13 cellular contexts compared by ENCODE assay signal in genomic region chrX:154729439-154729838, GRCh38. TPM values are rescaled to one million over a fixed set of nuclear protein-coding genes. Genes with fewer than 3 reads are reported as not detected.
DNase-seq lines count a peak whose midpoint lies in the region; ATAC-seq and TF ChIP-seq lines count a peak whose summit lies in the region.
"Had no signal": no experiment of that assay in that cellular context is flagged by ENCODE, and none has a peak within 500 bp of the region (broad histone marks: within the 10 kb centered on the region; RNA-seq: fewer than 3 reads in every experiment).

No MANE protein-coding gene starts in this region.

- peaks cover 84% of the 10 kb centered on the region for H3K4me1 Mint-ChIP-seq in activated naive CD8-positive, alpha-beta T cell treated with anti-CD3 and anti-CD28 coated beads for 36 hours

- no peak overlapping the region; the same call in 1 of the 2 replicates for H4K5ac ChIP-seq in IMR-90 (ENCODE audit: low read depth, low read length)

- no peaks in the 10 kb centered on the region for H3K9me3 Mint-ChIP-seq in activated naive CD8-positive, alpha-beta T cell treated with anti-CD3 and anti-CD28 coated beads for 36 hours
- H3K9me3 Mint-ChIP-seq: naive B cell had no signal

- no peak overlapping the region for H2BK15ac ChIP-seq in IMR-90 (ENCODE audit: low read depth, low read length)

- H3K9me1 ChIP-seq in IMR-90 (ENCODE audit: insufficient read depth, low read length): peaks cover 15% of the 10 kb centered on the region; the same call in 1 of the 2 replicates

- no peak overlapping the region for H3K14ac ChIP-seq in IMR-90 (replicated peaks; ENCODE audit: low read depth, low read length)

- 0 out of 2 replicates have a peak overlapping the region, but pooled peaks have one; percentile 40 for H3K23ac ChIP-seq in IMR-90 (ENCODE audit: low read depth, low read length)

- H2BK20ac ChIP-seq in IMR-90 (ENCODE audit: low read depth, low read length): no peak overlapping the region

- H3K79me1 ChIP-seq in IMR-90 (ENCODE audit: low read depth in 1 of 2, low read length in 2 of 2): peaks cover 0 to under 1% of the 10 kb centered on the region in 2 experiments; a peak in 1 of 4 replicates

- peak overlapping the region; percentile 23 for H3K27ac Mint-ChIP-seq in activated naive CD8-positive, alpha-beta T cell treated with anti-CD3 and anti-CD28 coated beads for 36 hours

- H3K9ac ChIP-seq in IMR-90 (ENCODE audit: low read depth, low read length): no peak overlapping the region

- no peak for TF ChIP-seq POLR2A in IMR-90 (IDR thresholded peaks at IDR 0.05; ENCODE audit: low read depth, low read length)
- TF ChIP-seq POLR2A in stomach (IDR thresholded peaks at IDR 0.05): no peak

- no peaks in the 10 kb centered on the region for H3K36me3 ChIP-seq in IMR-90 (ENCODE audit: control insufficient read depth, insufficient read depth, low read length)
- H3K36me3 ChIP-seq in right atrium auricular region: no peaks in the 10 kb centered on the region
- no peaks in the 10 kb centered on the region for H3K36me3 ChIP-seq in stomach

- TF ChIP-seq EP300 in stomach (IDR thresholded peaks at IDR 0.05): no peak

- no peak overlapping the region for H3K56ac ChIP-seq in IMR-90 (ENCODE audit: extremely low read depth, insufficient read depth, low read length)

- TF ChIP-seq CTCF in IMR-90 (conservative IDR thresholded peaks at IDR 0.05; ENCODE audit: low read depth, low read length): no peak
- TF ChIP-seq CTCF in right atrium auricular region (IDR thresholded peaks at IDR 0.05): no peak
- no peak for TF ChIP-seq CTCF in stomach (IDR thresholded peaks at IDR 0.05)

- POLR2A ChIA-PET in IMR-90 (lab: Charles Lee; ENCODE audit: unreplicated experiment): no interaction called here

- TF ChIP-seq RAD21 in IMR-90 (IDR thresholded peaks at IDR 0.05; ENCODE audit: low read length): no peak

- DNase-seq in IMR-90 (no peak), right atrium auricular region (ENCODE audit: low spot score) (no peak), stomach (no peak)
- DNase-seq in activated naive CD8-positive, alpha-beta T cell treated with anti-CD3 and anti-CD28 coated beads for 36 hours: no peak
- no peak for DNase-seq in stimulated activated CD4-positive, alpha-beta T cell treated with anti-CD3 and anti-CD28 coated beads, Interleukin-4, amount 100 ng/mL, for 24 hours
- DNase-seq in stimulated activated CD4-positive, alpha-beta T cell treated with anti-CD3 and anti-CD28 coated beads, Interleukin-12 subunit alpha, Interleukin-12 subunit beta, amount 100 ng/mL, for 4 hours: no peak
- no peak for DNase-seq in stimulated activated CD4-positive, alpha-beta T cell treated with anti-CD3 and anti-CD28 coated beads, Interleukin-2, amount 100 ng/mL, for 48 hours
- DNase-seq: MM.1S, naive B cell, NCI-H446 had no signal

- 0 out of 2 replicates have a peak overlapping the region, but pooled peaks have one; percentile 14 for H3K18ac ChIP-seq in IMR-90 (ENCODE audit: low read depth, low read length)

- intact Hi-C loops in IMR-90 (cut with micrococcal nuclease): no loop called here
- intact Hi-C loops in stomach (cut with DNase I; ENCODE audit: low total_unique reads): no loop called here

- ATAC-seq in IMR-90 (ENCODE audit: low read depth): no peak
- ATAC-seq in GM18517 (IDR thresholded peaks at IDR 0.05; ENCODE audit: unreplicated experiment): no peak

- in situ Hi-C loops in IMR-90 (cut with MboI; ENCODE audit: low sequenced_read_pairs): loop anchor here (25.0 kb wide), 1 partner anchor 142 kb away; the partner anchor contains the start of gene CTAG1A

- H3K27ac ChIP-seq in IMR-90 (ENCODE audit: insufficient read depth, low read length): no peak overlapping the region
- peak overlapping the region; percentile 52 to 82 for H3K27ac ChIP-seq in right atrium auricular region
- peak overlapping the region in 4 of 5 donors; percentile 52 to 86 (median 80) for H3K27ac ChIP-seq in stomach
- H3K27ac ChIP-seq: epithelial cell of prostate, HL-60 had no signal

- 53% methylated on average over 2 of the region's 3 CpGs; no CpG with 5 or more reads in 1 of the 2 experiments for WGBS in IMR-90 (ENCODE audit: extremely low coverage in 2 of 2, insufficient read length in 1 of 2), 2 experiments
- WGBS in stomach, 5 donors: 58 to 75% (median 67%) methylated on average over 3 of the region's 3 CpGs

- no peak overlapping the region for H3K4me3 Mint-ChIP-seq in activated naive CD8-positive, alpha-beta T cell treated with anti-CD3 and anti-CD28 coated beads for 36 hours
- H3K4me3 Mint-ChIP-seq: naive B cell had no signal

- H2BK5ac ChIP-seq in IMR-90 (ENCODE audit: low read depth, low read length, poor library complexity, severe bottlenecking): no peak overlapping the region

- no peak overlapping the region for H3K4me3 ChIP-seq in IMR-90 (ENCODE audit: insufficient read depth, low read depth, low read length)
- no peak overlapping the region for H3K4me3 ChIP-seq in right atrium auricular region
- no peak overlapping the region for H3K4me3 ChIP-seq in stomach

- peaks cover 3% of the 10 kb centered on the region for H3K36me3 Mint-ChIP-seq in activated naive CD8-positive, alpha-beta T cell treated with anti-CD3 and anti-CD28 coated beads for 36 hours
- H3K36me3 Mint-ChIP-seq: naive B cell had no signal

- no peak overlapping the region for H3K4me2 ChIP-seq in IMR-90 (ENCODE audit: low read depth, low read length)

- no peak overlapping the region for H2AFZ ChIP-seq in IMR-90 (replicated peaks; ENCODE audit: low read length, poor library complexity)

- H3K27me3 ChIP-seq in IMR-90 (ENCODE audit: control insufficient read depth, insufficient read depth, low read length) (no peaks in the 10 kb centered on the region), right atrium auricular region (no peaks in the 10 kb centered on the region), stomach (no peaks in the 10 kb centered on the region)

- no peaks in the 10 kb centered on the region for H3K27me3 Mint-ChIP-seq in activated naive CD8-positive, alpha-beta T cell treated with anti-CD3 and anti-CD28 coated beads for 36 hours
- H3K27me3 Mint-ChIP-seq: naive B cell had no signal

- peak overlapping the region; percentile 29; the same call in 1 of the 2 replicates for H3K4ac ChIP-seq in IMR-90 (ENCODE audit: low read depth, low read length)

- H2AK9ac ChIP-seq in IMR-90 (replicated peaks; ENCODE audit: low read depth, low read length, poor library complexity): no peak overlapping the region

- H3K4me1 ChIP-seq in IMR-90 (ENCODE audit: control insufficient read depth, insufficient read depth, low read length) (peaks cover 33% of the 10 kb centered on the region), right atrium auricular region (peaks cover 0 to 83% of the 10 kb centered on the region in 2 donors), stomach (peaks cover 18 to 73% (median 49%) of the 10 kb centered on the region in 4 donors)

- H3K9me3 ChIP-seq in IMR-90 (ENCODE audit: control insufficient read depth, insufficient read depth, low read length): no peaks in the 10 kb centered on the region
- no peaks in the 10 kb centered on the region for H3K9me3 ChIP-seq in right atrium auricular region
- H3K9me3 ChIP-seq in stomach: no peaks in the 10 kb centered on the region

- no TSS peak for BruUV-seq in IMR-90 (replicated peaks; lab: Mats Ljungman, UMichigan)

- H2BK120ac ChIP-seq in IMR-90 (ENCODE audit: low read depth, low read length): peak overlapping the region; percentile 17; the same call in 1 of the 2 replicates

- H4K20me1 ChIP-seq in IMR-90 (ENCODE audit: insufficient read depth, low read length): no peaks in the 10 kb centered on the region

- dilution Hi-C loops in IMR-90 (cut with HindIII; ENCODE audit: low sequenced_read_pairs, unreplicated experiment): no loop called here

- H4K91ac ChIP-seq in IMR-90 (ENCODE audit: insufficient read depth, low read depth, low read length): peak overlapping the region; percentile 1; the same call in 1 of the 2 replicates

- no peak overlapping the region; the same call in 1 of the 2 replicates for H2AK5ac ChIP-seq in IMR-90 (ENCODE audit: low read depth, low read length)

- CTCF ChIA-PET in IMR-90 (lab: Yijun Ruan, JAX): interaction anchor here (1.2 kb wide), 1 partner anchor 19 kb away, joined by 4 read pairs; no protein-coding TSS in a partner anchor

- 0 out of 4 replicates have a peak overlapping the region, but pooled peaks of 1 of the 2 experiments have one; percentile 3 for H4K8ac ChIP-seq in IMR-90 (ENCODE audit: low read depth in 2 of 2, low read length in 2 of 2)

TF ChIP-seq in IMR-90, 13 proteins besides CTCF, POLR2A, EP300 and RAD21:
- TF ChIP-seq SMC3 (IDR thresholded peaks at IDR 0.05; ENCODE audit: low read depth, low read length): no peak
- TF ChIP-seq CEBPB (IDR thresholded peaks at IDR 0.05; ENCODE audit: low read depth, low read length): peak; percentile 69

RNA-seq across cellular contexts. Expression of gene GAB3, which starts 21.4 kb away (rescaled TPM):
- 1.9 and 2.2 TPM in 2 replicates for total RNA-seq in IMR-90 (2012; rRNA removed)
- 3.4 and 3.7 TPM in 2 replicates for polyA plus RNA-seq in IMR-90 (2012; rRNA removed)
- polyA plus RNA-seq in IMR-90 (2012; cell fraction: cytosol; rRNA removed): 0.56 and 0.63 TPM in 2 replicates
- polyA plus RNA-seq in IMR-90 (2012; cell fraction: nucleus; rRNA removed; ENCODE audit: low replicate concordance): 2.7 and 11.3 TPM in 2 replicates
- 1 to 10 TPM; 2.5 to 3.4 TPM for total RNA-seq in activated naive CD8-positive, alpha-beta T cell treated with anti-CD3 and anti-CD28 coated beads for 36 hours
- total RNA-seq in right atrium auricular region: 10 to 100 TPM; 13.5 to 16.9 TPM
- 10 to 100 TPM in 1 of 5 donors, 1 to 10 TPM in 2, under 1 TPM in 1, not detected in 1; 0.58 to 11.0 (median 5.2) TPM for total RNA-seq in stomach
- polyA plus RNA-seq in stomach: 1 to 10 TPM in 1 of 3 donors, under 1 TPM in 2; 0.93 to 1.7 (median 0.95) TPM

RNA-seq across cellular contexts. Expression of gene DKC1, which starts 33.2 kb away (rescaled TPM):
- total RNA-seq in IMR-90 (2012; rRNA removed) (63.8 and 66.7 TPM in 2 replicates), right atrium auricular region (10 to 100 TPM; 13.5 to 15.2 TPM), stomach (100 to 1,000 TPM in 1 of 5 donors, 10 to 100 TPM in 3, 1 to 10 TPM in 1; 5.8 to 113 (median 37.6) TPM)
- polyA plus RNA-seq in IMR-90 (2012; rRNA removed) (42.9 and 49.9 TPM in 2 replicates), stomach (10 to 100 TPM; 20.5 to 25.5 (median 24.0) TPM)
- 14.1 and 16.9 TPM in 2 replicates for polyA plus RNA-seq in IMR-90 (2012; cell fraction: cytosol; rRNA removed)
- polyA plus RNA-seq in IMR-90 (2012; cell fraction: nucleus; rRNA removed; ENCODE audit: low replicate concordance): 17.0 and 55.5 TPM in 2 replicates
- total RNA-seq in activated naive CD8-positive, alpha-beta T cell treated with anti-CD3 and anti-CD28 coated beads for 36 hours: 100 to 1,000 TPM; 181 to 190 TPM
